ENCODE assay signal across 9 cellular contexts in the genomic region with DNA sequence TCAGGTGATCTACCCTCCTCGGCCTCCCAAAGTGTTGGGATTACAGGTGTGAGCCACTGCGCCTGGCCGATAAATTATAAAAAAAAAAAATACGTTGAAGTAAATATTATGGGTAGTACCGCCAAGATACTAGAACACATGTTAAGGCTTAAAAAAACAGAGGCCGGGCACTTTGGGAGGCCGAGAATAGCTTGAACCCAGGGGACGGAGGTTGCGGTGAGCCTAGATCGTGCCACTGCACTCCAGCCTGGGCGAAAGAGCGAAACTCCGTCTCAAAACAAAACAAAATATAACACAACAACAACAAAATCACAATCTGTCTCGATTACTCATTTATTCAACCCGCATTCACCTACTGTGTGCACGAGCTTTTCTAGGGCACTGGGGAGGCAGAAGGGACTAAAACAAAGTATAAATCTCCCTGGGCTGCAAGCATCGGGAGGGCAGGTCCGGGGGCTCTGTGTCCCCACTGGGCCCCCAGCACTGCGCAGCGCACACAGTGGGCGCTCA. TPM values are rescaled to one million over a fixed set of nuclear protein-coding genes. Genes with fewer than 3 reads are reported as not detected.
A peak's percentile ranks its signal among the peaks of the same experiment; 100 is the strongest.
DNase-seq lines count a peak whose midpoint lies in the region; ATAC-seq, FAIRE-seq and TF ChIP-seq lines count a peak whose summit lies in the region.
"Had no signal": no experiment of that assay in that cellular context is flagged by ENCODE, and none has a peak within 500 bp of the region (broad histone marks: within the 10 kb centered on the region; RNA-seq: fewer than 3 reads in every experiment).

No MANE protein-coding gene starts in this region.

- DNase-seq in heart right ventricle (no peak), left cardiac atrium (no peak), bronchial epithelial cell (ENCODE audit: low read depth) (no peak), mucosa of descending colon (no peak), aorta (no peak), activated gamma-delta T cell (lab: John Stamatoyannopoulos, UW) (no peak)
- no peak for DNase-seq in activated CD4-positive, alpha-beta T cell treated with anti-CD3 and anti-CD28 coated beads for 4 hours

- H3K27me3 ChIP-seq in heart right ventricle: no peaks in the 10 kb centered on the region
- no peaks in the 10 kb centered on the region for H3K27me3 ChIP-seq in bronchial epithelial cell (ENCODE audit: control insufficient read depth, insufficient read depth, low read length)
- H3K27me3 ChIP-seq in aorta (ENCODE audit: control insufficient read depth in 1 of 2, insufficient read depth in 2 of 2, low read length in 1 of 2): no peaks in the 10 kb centered on the region

- TF ChIP-seq CTCF in heart right ventricle (IDR thresholded peaks at IDR 0.05) (no peak), bronchial epithelial cell (IDR thresholded peaks at IDR 0.05; ENCODE audit: insufficient read depth, low read length, severe bottlenecking) (no peak), mucosa of descending colon (IDR thresholded peaks at IDR 0.05) (no peak)

- H3K9me3 ChIP-seq in heart right ventricle (no peaks in the 10 kb centered on the region), mucosa of descending colon (no peaks in the 10 kb centered on the region), aorta (ENCODE audit: control insufficient read depth, low read length) (no peaks in the 10 kb centered on the region)

- intact Hi-C loops in heart right ventricle (cut with DNase I): loop anchor here in 4 of 10 donors (2.0 to 10.0 kb wide), 4 partner anchors 90 to 93 kb away; a partner anchor contains a TSS
- intact Hi-C loops in left cardiac atrium (cut with DNase I): loop anchor here in 1 of 2 donors (2.0 to 10.0 kb wide), 2 partner anchors 93 to 173 kb away; a partner anchor contains a TSS
- intact Hi-C loops in mucosa of descending colon (cut with DNase I, micrococcal nuclease): loop anchor here in 1 of 2 donors (10.0 kb wide), 1 partner anchor 93 kb away; a partner anchor contains a TSS
- intact Hi-C loops in aorta (cut with DNase I): loop anchor here (1.0 to 10.0 kb wide), 2 partner anchors 7 to 93 kb away; a partner anchor contains a TSS

- H3K36me3 ChIP-seq in heart right ventricle (peaks cover 0 to 6% (median 0%) of the 10 kb centered on the region in 9 donors), bronchial epithelial cell (ENCODE audit: control insufficient read depth, insufficient read depth, low read length) (peaks cover 5% of the 10 kb centered on the region), mucosa of descending colon (ENCODE audit: low read depth) (no peaks in the 10 kb centered on the region), aorta (ENCODE audit: control insufficient read depth in 1 of 2, insufficient read depth in 2 of 2, low read length in 1 of 2) (no peaks in the 10 kb centered on the region)

- peak overlapping the region; percentile 92 to 100 (median 98) for H3K27ac ChIP-seq in heart right ventricle
- no peak overlapping the region for H3K27ac ChIP-seq in aorta (ENCODE audit: low read depth in 1 of 2, low read length in 2 of 2)

- ATAC-seq in heart right ventricle: no peak
- no peak for ATAC-seq in left cardiac atrium
- no peak for ATAC-seq in mucosa of descending colon
- no peak for ATAC-seq in aorta (ENCODE audit: low FRiP score)
- no peak for ATAC-seq in GM19452 (IDR thresholded peaks at IDR 0.05; ENCODE audit: unreplicated experiment)

- H3K4me3 ChIP-seq in heart right ventricle: peak overlapping the region; percentile 80 to 100 (median 96)
- H3K4me3 ChIP-seq in bronchial epithelial cell (ENCODE audit: low read depth, low read length): peak overlapping the region; percentile 99
- H3K4me3 ChIP-seq in mucosa of descending colon: peak overlapping the region; percentile 76
- H3K4me3 ChIP-seq in aorta (ENCODE audit: low read length in 2 of 2): peak overlapping the region; percentile 94 to 95

- H3K4me1 ChIP-seq in heart right ventricle: peaks cover 15 to 38% (median 33%) of the 10 kb centered on the region in 9 donors
- H3K4me1 ChIP-seq in mucosa of descending colon (ENCODE audit: low read depth): peaks cover 10% of the 10 kb centered on the region
- no peaks in the 10 kb centered on the region for H3K4me1 ChIP-seq in aorta (ENCODE audit: control insufficient read depth in 1 of 2, insufficient read depth in 2 of 2, low read length in 2 of 2)

- FAIRE-seq in bronchial epithelial cell (lab: Jason Lieb, UNC): no peak

- 34 to 39% methylated on average over 21 of the region's 21 CpGs for WGBS in heart right ventricle, 2 donors
- WGBS in aorta, 2 donors: 34 to 38% methylated on average over 21 of the region's 21 CpGs

RNA-seq across cellular contexts. Expression of a gene that starts 1.3 kb away (rescaled TPM):
- total RNA-seq in heart right ventricle (10 to 100 TPM in 3 of 10 donors, 1 to 10 TPM in 7; 6.5 to 13.2 (median 8.9) TPM), left cardiac atrium (10 to 100 TPM in 1 of 2 donors, 1 to 10 TPM in 1; 7.2 to 11.6 TPM), bronchial epithelial cell (2.9 and 4.5 TPM in 2 replicates), mucosa of descending colon (10 to 100 TPM; 18.1 to 19.7 (median 18.5) TPM), aorta (10 to 100 TPM; 12.3 to 17.9 TPM)
- polyA plus RNA-seq in heart right ventricle (10 to 100 TPM in 1 of 2 donors, 1 to 10 TPM in 1; 2.8 to 11.8 TPM), aorta (10 to 100 TPM in 1 of 2 donors, under 1 TPM in 1; 0.88 to 12.3 TPM)

RNA-seq across cellular contexts. Expression of a gene that starts 34.7 kb away (rescaled TPM):
- total RNA-seq in heart right ventricle: 1 to 10 TPM in 7 of 10 donors, under 1 TPM in 3; 0.56 to 3.7 (median 1.8) TPM
- polyA plus RNA-seq in heart right ventricle: under 1 TPM; 0.23 to 0.88 TPM
- under 1 TPM; 0.13 to 0.21 TPM for total RNA-seq in left cardiac atrium
- total RNA-seq in bronchial epithelial cell: not detected in 2 replicates
- under 1 TPM in 1 of 3 donors, not detected in 2; 0.22 TPM for total RNA-seq in mucosa of descending colon
- total RNA-seq in aorta: under 1 TPM; 0.13 to 0.30 TPM
- polyA plus RNA-seq in aorta: under 1 TPM in 1 of 2 donors, not detected in 1; 0.38 TPM
- total RNA-seq: glomerular endothelial cell had no signal

Comparison
In these comparisons a context has a peak if more than half of its experiments do, and no peak if none do; other contexts are left out.
1. H3K27ac ChIP-seq: peak in heart right ventricle (10 of 10); none in aorta (0 of 2).
2. Peak in every context shown above with its lines, with median percentiles within 50 percentile points of each other: H3K4me3 ChIP-seq.